In the genomic region with DNA sequence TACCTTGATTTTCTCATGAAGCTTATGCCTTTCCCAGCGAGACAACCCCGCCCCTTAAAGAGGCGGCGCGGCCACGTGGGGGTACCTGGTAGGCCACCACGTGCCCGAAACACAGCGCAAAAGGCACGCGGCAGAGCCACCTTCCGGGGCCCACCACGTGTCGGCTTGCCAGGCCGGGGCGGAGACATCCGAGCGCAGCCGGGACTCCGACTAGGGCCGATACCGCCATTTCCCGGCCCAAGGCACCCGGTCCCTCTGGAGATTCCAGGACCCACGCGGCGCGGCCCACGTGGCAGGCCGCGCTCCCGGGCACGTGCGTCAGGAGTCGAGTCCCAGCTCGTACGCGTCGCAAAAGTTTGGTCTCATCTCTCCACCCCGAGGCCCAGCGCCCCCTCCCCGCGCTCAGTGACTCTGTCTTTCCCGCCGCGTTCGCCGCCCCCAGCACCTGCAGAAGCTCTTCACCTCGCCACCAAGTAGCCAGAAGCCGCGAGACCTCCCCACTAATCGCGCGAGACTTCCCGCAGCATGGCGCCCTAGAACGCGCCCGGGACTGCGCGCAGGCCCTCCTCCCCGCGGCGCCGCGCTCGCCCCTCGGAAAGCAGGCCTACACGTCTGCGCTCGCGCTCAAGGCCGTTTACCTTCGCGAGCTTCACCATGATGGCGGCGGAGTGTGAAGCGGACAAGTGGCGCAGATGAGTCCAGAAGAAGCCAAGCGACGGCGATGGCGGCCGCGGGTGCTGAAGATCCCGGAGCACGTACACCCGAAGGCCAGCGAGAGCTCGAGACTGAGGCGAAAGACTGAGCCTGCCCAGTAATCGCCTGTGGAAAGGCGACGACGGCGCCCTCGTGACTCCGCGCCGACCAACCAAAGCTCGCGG, we compare ENCODE assay signal across 1 cellular context.
A peak's percentile ranks its signal among the peaks of the same experiment; 100 is the strongest.
TF ChIP-seq lines count a peak whose summit lies in the region.

A gene with protein sequence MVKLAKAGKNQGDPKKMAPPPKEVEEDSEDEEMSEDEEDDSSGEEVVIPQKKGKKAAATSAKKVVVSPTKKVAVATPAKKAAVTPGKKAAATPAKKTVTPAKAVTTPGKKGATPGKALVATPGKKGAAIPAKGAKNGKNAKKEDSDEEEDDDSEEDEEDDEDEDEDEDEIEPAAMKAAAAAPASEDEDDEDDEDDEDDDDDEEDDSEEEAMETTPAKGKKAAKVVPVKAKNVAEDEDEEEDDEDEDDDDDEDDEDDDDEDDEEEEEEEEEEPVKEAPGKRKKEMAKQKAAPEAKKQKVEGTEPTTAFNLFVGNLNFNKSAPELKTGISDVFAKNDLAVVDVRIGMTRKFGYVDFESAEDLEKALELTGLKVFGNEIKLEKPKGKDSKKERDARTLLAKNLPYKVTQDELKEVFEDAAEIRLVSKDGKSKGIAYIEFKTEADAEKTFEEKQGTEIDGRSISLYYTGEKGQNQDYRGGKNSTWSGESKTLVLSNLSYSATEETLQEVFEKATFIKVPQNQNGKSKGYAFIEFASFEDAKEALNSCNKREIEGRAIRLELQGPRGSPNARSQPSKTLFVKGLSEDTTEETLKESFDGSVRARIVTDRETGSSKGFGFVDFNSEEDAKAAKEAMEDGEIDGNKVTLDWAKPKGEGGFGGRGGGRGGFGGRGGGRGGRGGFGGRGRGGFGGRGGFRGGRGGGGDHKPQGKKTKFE (minus strand): TSS at position 787 of the 878 bp plus-strand sequence. CDS start 131 bp downstream, at position 656.

TF ChIP-seq in HepG2, 621 proteins besides CTCF, POLR2A, EP300 and RAD21 (continued from another document and continues in another):
- TF ChIP-seq, protein P1, sequence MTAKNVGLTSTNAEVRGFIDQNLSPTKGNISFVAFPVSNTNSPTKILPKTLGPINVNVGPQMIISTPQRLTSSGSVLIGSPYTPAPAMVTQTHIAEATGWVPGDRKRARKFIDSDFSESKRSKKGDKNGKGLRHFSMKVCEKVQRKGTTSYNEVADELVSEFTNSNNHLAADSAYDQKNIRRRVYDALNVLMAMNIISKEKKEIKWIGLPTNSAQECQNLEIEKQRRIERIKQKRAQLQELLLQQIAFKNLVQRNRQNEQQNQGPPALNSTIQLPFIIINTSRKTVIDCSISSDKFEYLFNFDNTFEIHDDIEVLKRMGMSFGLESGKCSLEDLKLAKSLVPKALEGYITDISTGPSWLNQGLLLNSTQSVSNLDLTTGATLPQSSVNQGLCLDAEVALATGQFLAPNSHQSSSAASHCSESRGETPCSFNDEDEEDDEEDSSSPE (CRISPR knock-in tag; IDR thresholded peaks at IDR 0.05), result peak; percentile 78
- TF ChIP-seq BHLHE40 (IDR thresholded peaks at IDR 0.05; ENCODE audit: low read length) (peak; percentile 71; the same call in 1 of the 2 replicates), SKI (IDR thresholded peaks at IDR 0.05; ENCODE audit: partially characterized antibody) (peak; percentile 50), POLR2AphosphoS5 (IDR thresholded peaks at IDR 0.05; ENCODE audit: low read depth, low read length) (peak; percentile 100), CBX2 (IDR thresholded peaks at IDR 0.05; ENCODE audit: low read depth, low read length) (no peak), CBX2 (CRISPR knock-in tag; IDR thresholded peaks at IDR 0.05; ENCODE audit: low read depth) (peak; percentile 85; the same call in 1 of the 2 replicates), ZNF878 (CRISPR knock-in tag; IDR thresholded peaks at IDR 0.05) (peak; percentile 89), RNF2 (conservative IDR thresholded peaks at IDR 0.05; ENCODE audit: low read depth) (peak; percentile 98), ZBTB8A (CRISPR knock-in tag; IDR thresholded peaks at IDR 0.05; ENCODE audit: borderline replicate concordance, low read depth) (peak; percentile 75; the same call in 1 of the 2 replicates), ZNF749 (CRISPR knock-in tag; IDR thresholded peaks at IDR 0.05; ENCODE audit: borderline replicate concordance) (peak; percentile 93), ZNF3 (CRISPR knock-in tag; IDR thresholded peaks at IDR 0.05) (0 out of 2 replicates have a peak, but pooled peaks have one; percentile 28), SMAD3 (CRISPR knock-in tag; IDR thresholded peaks at IDR 0.05) (peak; percentile 86; the same call in 1 of the 2 replicates), EED (CRISPR knock-in tag; IDR thresholded peaks at IDR 0.05) (peak; percentile 11), ZNF891 (CRISPR knock-in tag; IDR thresholded peaks at IDR 0.05) (peak; percentile 95), SAP130 (CRISPR knock-in tag; IDR thresholded peaks at IDR 0.05; ENCODE audit: low read depth) (peak; percentile 89), ETV5 (CRISPR knock-in tag; IDR thresholded peaks at IDR 0.05; ENCODE audit: borderline replicate concordance) (peak; percentile 67), TBX3 (IDR thresholded peaks at IDR 0.05; ENCODE audit: borderline replicate concordance) (peak; percentile 40; the same call in 1 of the 2 replicates), AGO2 (optimal IDR thresholded peaks at IDR 0.05; ENCODE audit: low read depth, low read length) (peak; percentile 100), TMF1 (CRISPR knock-in tag; IDR thresholded peaks at IDR 0.05; ENCODE audit: low read depth) (peak; percentile 87), ZNF329 (CRISPR knock-in tag; IDR thresholded peaks at IDR 0.05; ENCODE audit: low read depth) (peak; percentile 74; the same call in 1 of the 2 replicates), ZBTB7A (CRISPR knock-in tag; IDR thresholded peaks at IDR 0.05) (peak; percentile 86), ZZZ3 (CRISPR knock-in tag; IDR thresholded peaks at IDR 0.05; ENCODE audit: borderline replicate concordance) (peak; percentile 90), ZSCAN20 (CRISPR knock-in tag; IDR thresholded peaks at IDR 0.05; ENCODE audit: borderline replicate concordance) (peak; percentile 91), MAF1 (CRISPR knock-in tag; IDR thresholded peaks at IDR 0.05; ENCODE audit: borderline replicate concordance) (no peak; the same call in 1 of the 2 replicates), ZNF33B (CRISPR knock-in tag; IDR thresholded peaks at IDR 0.05) (peak; percentile 96; the same call in 1 of the 2 replicates), NR2F1 (CRISPR knock-in tag; IDR thresholded peaks at IDR 0.05) (peak; percentile 20 to 45; a peak in 2 of 4 replicates), NR2F2 (IDR thresholded peaks at IDR 0.05; ENCODE audit: borderline replicate concordance, low read depth) (no peak), ZNF34 (CRISPR knock-in tag; IDR thresholded peaks at IDR 0.05; ENCODE audit: borderline replicate concordance) (peak; percentile 95), SRF (IDR thresholded peaks at IDR 0.05; ENCODE audit: low read depth, low read length) (no peak), ZNF232 (CRISPR knock-in tag; IDR thresholded peaks at IDR 0.05; ENCODE audit: borderline replicate concordance) (peak; percentile 99), JUND (CRISPR knock-in tag; IDR thresholded peaks at IDR 0.05) (peak; percentile 35), XRCC5 (optimal IDR thresholded peaks at IDR 0.05; ENCODE audit: low read length) (peak; percentile 51), KLF15 (CRISPR knock-in tag; IDR thresholded peaks at IDR 0.05; ENCODE audit: borderline replicate concordance) (peak; percentile 29), PAF1 (CRISPR knock-in tag; IDR thresholded peaks at IDR 0.05) (0 out of 2 replicates have a peak, but pooled peaks have one; percentile 75), MIER2 (CRISPR knock-in tag; IDR thresholded peaks at IDR 0.05) (peak; percentile 25; the same call in 1 of the 2 replicates), HOXA9 (CRISPR knock-in tag; IDR thresholded peaks at IDR 0.05; ENCODE audit: borderline replicate concordance) (peak; percentile 83; the same call in 1 of the 2 replicates)
- TF ChIP-seq, protein P2, sequence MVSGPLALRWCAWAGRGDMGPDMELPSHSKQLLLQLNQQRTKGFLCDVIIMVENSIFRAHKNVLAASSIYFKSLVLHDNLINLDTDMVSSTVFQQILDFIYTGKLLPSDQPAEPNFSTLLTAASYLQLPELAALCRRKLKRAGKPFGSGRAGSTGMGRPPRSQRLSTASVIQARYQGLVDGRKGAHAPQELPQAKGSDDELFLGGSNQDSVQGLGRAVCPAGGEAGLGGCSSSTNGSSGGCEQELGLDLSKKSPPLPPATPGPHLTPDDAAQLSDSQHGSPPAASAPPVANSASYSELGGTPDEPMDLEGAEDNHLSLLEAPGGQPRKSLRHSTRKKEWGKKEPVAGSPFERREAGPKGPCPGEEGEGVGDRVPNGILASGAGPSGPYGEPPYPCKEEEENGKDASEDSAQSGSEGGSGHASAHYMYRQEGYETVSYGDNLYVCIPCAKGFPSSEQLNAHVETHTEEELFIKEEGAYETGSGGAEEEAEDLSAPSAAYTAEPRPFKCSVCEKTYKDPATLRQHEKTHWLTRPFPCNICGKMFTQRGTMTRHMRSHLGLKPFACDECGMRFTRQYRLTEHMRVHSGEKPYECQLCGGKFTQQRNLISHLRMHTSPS (CRISPR knock-in tag; IDR thresholded peaks at IDR 0.05; ENCODE audit: low read depth), result no peak
- TF ChIP-seq, protein P3, sequence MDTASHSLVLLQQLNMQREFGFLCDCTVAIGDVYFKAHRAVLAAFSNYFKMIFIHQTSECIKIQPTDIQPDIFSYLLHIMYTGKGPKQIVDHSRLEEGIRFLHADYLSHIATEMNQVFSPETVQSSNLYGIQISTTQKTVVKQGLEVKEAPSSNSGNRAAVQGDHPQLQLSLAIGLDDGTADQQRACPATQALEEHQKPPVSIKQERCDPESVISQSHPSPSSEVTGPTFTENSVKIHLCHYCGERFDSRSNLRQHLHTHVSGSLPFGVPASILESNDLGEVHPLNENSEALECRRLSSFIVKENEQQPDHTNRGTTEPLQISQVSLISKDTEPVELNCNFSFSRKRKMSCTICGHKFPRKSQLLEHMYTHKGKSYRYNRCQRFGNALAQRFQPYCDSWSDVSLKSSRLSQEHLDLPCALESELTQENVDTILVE (CRISPR knock-in tag; IDR thresholded peaks at IDR 0.05), result peak; percentile 89; the same call in 1 of the 2 replicates
- TF ChIP-seq, protein P4, sequence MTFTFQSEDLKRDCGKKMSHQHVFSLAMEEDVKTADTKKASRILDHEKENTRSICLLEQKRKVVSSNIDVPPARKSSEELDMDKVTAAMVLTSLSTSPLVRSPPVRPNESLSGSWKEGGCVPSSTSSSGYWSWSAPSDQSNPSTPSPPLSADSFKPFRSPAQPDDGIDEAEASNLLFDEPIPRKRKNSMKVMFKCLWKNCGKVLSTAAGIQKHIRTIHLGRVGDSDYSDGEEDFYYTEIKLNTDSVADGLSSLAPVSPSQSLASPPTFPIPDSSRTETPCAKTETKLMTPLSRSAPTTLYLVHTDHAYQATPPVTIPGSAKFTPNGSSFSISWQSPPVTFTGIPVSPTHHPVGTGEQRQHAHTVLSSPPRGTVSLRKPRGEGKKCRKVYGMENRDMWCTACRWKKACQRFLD (CRISPR knock-in tag; IDR thresholded peaks at IDR 0.05; ENCODE audit: borderline replicate concordance), result peak; percentile 92
- TF ChIP-seq, protein P5, sequence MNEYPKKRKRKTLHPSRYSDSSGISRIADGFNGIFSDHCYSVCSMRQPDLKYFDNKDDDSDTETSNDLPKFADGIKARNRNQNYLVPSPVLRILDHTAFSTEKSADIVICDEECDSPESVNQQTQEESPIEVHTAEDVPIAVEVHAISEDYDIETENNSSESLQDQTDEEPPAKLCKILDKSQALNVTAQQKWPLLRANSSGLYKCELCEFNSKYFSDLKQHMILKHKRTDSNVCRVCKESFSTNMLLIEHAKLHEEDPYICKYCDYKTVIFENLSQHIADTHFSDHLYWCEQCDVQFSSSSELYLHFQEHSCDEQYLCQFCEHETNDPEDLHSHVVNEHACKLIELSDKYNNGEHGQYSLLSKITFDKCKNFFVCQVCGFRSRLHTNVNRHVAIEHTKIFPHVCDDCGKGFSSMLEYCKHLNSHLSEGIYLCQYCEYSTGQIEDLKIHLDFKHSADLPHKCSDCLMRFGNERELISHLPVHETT (CRISPR knock-in tag; conservative IDR thresholded peaks at IDR 0.05), result peak; percentile 85
- TF ChIP-seq, protein P6, sequence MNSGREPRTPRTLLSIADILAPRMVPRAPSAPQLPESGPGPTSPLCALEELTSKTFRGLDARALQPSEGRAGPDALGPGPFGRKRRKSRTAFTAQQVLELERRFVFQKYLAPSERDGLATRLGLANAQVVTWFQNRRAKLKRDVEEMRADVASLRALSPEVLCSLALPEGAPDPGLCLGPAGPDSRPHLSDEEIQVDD (CRISPR knock-in tag; IDR thresholded peaks at IDR 0.05; ENCODE audit: borderline replicate concordance), result peak; percentile 94; the same call in 1 of the 2 replicates
- TF ChIP-seq, protein P7, sequence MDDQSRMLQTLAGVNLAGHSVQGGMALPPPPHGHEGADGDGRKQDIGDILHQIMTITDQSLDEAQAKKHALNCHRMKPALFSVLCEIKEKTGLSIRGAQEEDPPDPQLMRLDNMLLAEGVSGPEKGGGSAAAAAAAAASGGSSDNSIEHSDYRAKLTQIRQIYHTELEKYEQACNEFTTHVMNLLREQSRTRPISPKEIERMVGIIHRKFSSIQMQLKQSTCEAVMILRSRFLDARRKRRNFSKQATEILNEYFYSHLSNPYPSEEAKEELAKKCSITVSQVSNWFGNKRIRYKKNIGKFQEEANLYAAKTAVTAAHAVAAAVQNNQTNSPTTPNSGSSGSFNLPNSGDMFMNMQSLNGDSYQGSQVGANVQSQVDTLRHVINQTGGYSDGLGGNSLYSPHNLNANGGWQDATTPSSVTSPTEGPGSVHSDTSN (CRISPR knock-in tag; IDR thresholded peaks at IDR 0.05; ENCODE audit: borderline replicate concordance), result peak; percentile 16
- TF ChIP-seq, protein P8, sequence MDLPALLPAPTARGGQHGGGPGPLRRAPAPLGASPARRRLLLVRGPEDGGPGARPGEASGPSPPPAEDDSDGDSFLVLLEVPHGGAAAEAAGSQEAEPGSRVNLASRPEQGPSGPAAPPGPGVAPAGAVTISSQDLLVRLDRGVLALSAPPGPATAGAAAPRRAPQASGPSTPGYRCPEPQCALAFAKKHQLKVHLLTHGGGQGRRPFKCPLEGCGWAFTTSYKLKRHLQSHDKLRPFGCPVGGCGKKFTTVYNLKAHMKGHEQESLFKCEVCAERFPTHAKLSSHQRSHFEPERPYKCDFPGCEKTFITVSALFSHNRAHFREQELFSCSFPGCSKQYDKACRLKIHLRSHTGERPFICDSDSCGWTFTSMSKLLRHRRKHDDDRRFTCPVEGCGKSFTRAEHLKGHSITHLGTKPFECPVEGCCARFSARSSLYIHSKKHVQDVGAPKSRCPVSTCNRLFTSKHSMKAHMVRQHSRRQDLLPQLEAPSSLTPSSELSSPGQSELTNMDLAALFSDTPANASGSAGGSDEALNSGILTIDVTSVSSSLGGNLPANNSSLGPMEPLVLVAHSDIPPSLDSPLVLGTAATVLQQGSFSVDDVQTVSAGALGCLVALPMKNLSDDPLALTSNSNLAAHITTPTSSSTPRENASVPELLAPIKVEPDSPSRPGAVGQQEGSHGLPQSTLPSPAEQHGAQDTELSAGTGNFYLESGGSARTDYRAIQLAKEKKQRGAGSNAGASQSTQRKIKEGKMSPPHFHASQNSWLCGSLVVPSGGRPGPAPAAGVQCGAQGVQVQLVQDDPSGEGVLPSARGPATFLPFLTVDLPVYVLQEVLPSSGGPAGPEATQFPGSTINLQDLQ (CRISPR knock-in tag; IDR thresholded peaks at IDR 0.05), result peak; percentile 95
- TF ChIP-seq, protein P9, sequence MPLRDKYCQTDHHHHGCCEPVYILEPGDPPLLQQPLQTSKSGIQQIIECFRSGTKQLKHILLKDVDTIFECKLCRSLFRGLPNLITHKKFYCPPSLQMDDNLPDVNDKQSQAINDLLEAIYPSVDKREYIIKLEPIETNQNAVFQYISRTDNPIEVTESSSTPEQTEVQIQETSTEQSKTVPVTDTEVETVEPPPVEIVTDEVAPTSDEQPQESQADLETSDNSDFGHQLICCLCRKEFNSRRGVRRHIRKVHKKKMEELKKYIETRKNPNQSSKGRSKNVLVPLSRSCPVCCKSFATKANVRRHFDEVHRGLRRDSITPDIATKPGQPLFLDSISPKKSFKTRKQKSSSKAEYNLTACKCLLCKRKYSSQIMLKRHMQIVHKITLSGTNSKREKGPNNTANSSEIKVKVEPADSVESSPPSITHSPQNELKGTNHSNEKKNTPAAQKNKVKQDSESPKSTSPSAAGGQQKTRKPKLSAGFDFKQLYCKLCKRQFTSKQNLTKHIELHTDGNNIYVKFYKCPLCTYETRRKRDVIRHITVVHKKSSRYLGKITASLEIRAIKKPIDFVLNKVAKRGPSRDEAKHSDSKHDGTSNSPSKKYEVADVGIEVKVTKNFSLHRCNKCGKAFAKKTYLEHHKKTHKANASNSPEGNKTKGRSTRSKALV (CRISPR knock-in tag; IDR thresholded peaks at IDR 0.05), result no peak; the same call in 1 of the 2 replicates
